ENCODE assay signal across 8 cellular contexts in the genomic region with DNA sequence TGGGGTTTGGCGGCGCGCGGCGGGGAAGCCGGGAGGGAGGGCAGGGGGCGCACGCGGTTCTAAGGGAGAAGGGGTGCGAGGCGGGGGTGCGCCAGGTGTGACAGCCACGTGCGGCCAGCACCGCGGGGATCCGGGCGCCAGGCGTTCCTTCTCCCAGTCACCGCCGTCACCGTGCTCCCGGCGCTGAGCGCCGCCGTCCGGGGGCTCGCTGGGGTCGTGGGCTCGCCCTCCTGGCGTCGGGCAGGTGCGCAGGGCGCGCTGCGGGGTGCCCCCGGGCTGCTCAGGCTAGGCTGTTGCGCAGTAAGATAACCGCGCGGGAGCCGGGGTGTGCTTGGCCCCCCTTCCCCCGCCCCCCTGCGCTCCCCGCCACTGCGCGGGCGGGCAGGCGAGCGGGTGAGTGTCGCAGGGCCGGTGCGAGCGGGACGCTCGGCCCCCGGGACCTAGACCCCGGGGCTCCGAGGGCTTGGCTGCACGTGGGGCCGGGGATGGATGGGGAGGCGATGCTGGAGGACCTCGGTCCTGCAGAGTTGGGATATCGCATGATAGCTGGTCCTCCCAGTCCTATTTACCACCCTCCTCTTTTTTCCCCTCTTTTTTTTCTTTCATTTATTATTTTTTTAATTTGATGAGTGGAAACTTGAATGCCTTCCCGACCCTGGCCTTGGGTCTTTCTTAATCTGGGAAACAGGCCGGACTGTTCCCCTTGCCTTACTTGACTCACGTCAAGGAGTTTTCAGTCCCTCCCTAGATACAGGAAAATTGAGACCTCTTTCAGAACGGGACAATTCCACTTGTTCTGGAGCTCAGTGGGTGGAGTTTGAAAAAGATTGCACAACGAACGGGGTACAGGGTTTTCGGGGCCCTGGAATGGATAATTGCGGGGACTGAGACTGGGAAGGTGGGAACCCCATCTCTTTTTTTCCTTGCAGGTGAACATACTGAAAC. TPM values are rescaled to one million over a fixed set of nuclear protein-coding genes. Genes with fewer than 3 reads are reported as not detected.
DNase-seq lines count a peak whose midpoint lies in the region; ATAC-seq and TF ChIP-seq lines count a peak whose summit lies in the region.

No MANE protein-coding gene starts in this region.

- in situ Hi-C loops in transverse colon (cut with MboI; ENCODE audit: low pct_ligation_motif_present in 1 of 4, low pct_unique_long_range_greater_than_20kb in 1 of 4, low sequenced_read_pairs in 3 of 4), result no loop called here

- DNase-seq in BE2C, result peak; percentile 11
- DNase-seq in NCI-H2107 (lab: John Stamatoyannopoulos, UW), result peak; percentile 32
- peak; percentile 63 to 70 for DNase-seq in activated T-cell treated with anti-CD3 and anti-CD28 coated beads, Interleukin-2, amount 50 U/mL, for 48 hours
- peak in 1 of 2 donors; percentile 53 for DNase-seq in fibroblast of lung (ENCODE audit: low read depth in 2 of 2)
- DNase-seq in neural progenitor cell (ENCODE audit: low spot score), result peak; percentile 73
- DNase-seq in transverse colon, result peak; percentile 38
- DNase-seq in NCI-H2029 (lab: John Stamatoyannopoulos, UW), result no peak

- no peaks in the 10 kb centered on the region for H3K9me3 Mint-ChIP-seq in neural progenitor cell

- H4K20me1 ChIP-seq in fibroblast of lung (ENCODE audit: control insufficient read depth, extremely low read depth, insufficient read depth, low read length) (no peaks in the 10 kb centered on the region), neural progenitor cell (ENCODE audit: low read depth) (peaks cover 35% of the 10 kb centered on the region)

- H3K27ac ChIP-seq in fibroblast of lung (ENCODE audit: insufficient read depth, low read length) (peak overlapping the region; percentile 77), neural progenitor cell (peak overlapping the region; percentile 8), transverse colon (peak overlapping the region; percentile 86 to 95 (median 90))

- H2AFZ ChIP-seq in fibroblast of lung (ENCODE audit: low read length) (no peak overlapping the region), neural progenitor cell (replicated peaks) (no peak overlapping the region)

- peak overlapping the region; percentile 49 for H3K4me2 ChIP-seq in fibroblast of lung (ENCODE audit: extremely low read depth, insufficient read depth, low read length)
- peak overlapping the region; percentile 87 for H3K4me2 ChIP-seq in neural progenitor cell

- intact Hi-C loops in transverse colon (cut with DNase I; ENCODE audit: low total_unique reads), result loop anchor here (10.0 kb wide), 1 partner anchor 62 kb away; no protein-coding TSS in a partner anchor

- peaks cover 16% of the 10 kb centered on the region for H3K4me1 Mint-ChIP-seq in neural progenitor cell

- H3K36me3 ChIP-seq in BE2C (peaks cover 5% of the 10 kb centered on the region), fibroblast of lung (ENCODE audit: control insufficient read depth, insufficient read depth, low read length) (peaks cover 2% of the 10 kb centered on the region), neural progenitor cell (peaks cover 6% of the 10 kb centered on the region), transverse colon (no peaks in the 10 kb centered on the region)

- no peak overlapping the region for H3K27ac Mint-ChIP-seq in neural progenitor cell

- 18% methylated on average over 18 of the region's 73 CpGs; no CpG with 5 or more reads in 1 of the 2 donors for WGBS in transverse colon (ENCODE audit: low coverage in 1 of 2), 2 donors

- H3K27me3 Mint-ChIP-seq in neural progenitor cell (ENCODE audit: insufficient read depth, low read depth), result peaks cover 5% of the 10 kb centered on the region

- TF ChIP-seq CTCF in BE2C (IDR thresholded peaks at IDR 0.05; ENCODE audit: low read depth, low read length) (no peak), fibroblast of lung (conservative IDR thresholded peaks at IDR 0.05 in 1 of 2, IDR thresholded peaks at IDR 0.05 in 1 of 2; ENCODE audit: low read depth in 1 of 2, low read length in 2 of 2) (no peak), neural progenitor cell (IDR thresholded peaks at IDR 0.05) (no peak), transverse colon (IDR thresholded peaks at IDR 0.05) (no peak)

- no peak for TF ChIP-seq POLR2A in transverse colon (IDR thresholded peaks at IDR 0.05)

- H3K27me3 ChIP-seq in BE2C (no peaks in the 10 kb centered on the region), fibroblast of lung (ENCODE audit: control insufficient read depth, insufficient read depth, low read length) (no peaks in the 10 kb centered on the region), neural progenitor cell (no peaks in the 10 kb centered on the region), transverse colon (no peaks in the 10 kb centered on the region)

- peaks cover 8% of the 10 kb centered on the region for H3K36me3 Mint-ChIP-seq in neural progenitor cell

- H3K4me3 ChIP-seq in BE2C (ENCODE audit: low read depth, low read length), result peak overlapping the region; percentile 75
- H3K4me3 ChIP-seq in fibroblast of lung (replicated peaks in 1 of 4; ENCODE audit: control extremely low read depth in 1 of 4, insufficient read depth in 1 of 4, low read depth in 3 of 4, low read length in 4 of 4), result peak overlapping the region; percentile 53 to 63 (median 60)
- H3K4me3 ChIP-seq in neural progenitor cell, result peak overlapping the region; percentile 66
- peak overlapping the region; percentile 70 to 97 (median 86) for H3K4me3 ChIP-seq in transverse colon

- no peaks in the 10 kb centered on the region for H3F3A ChIP-seq in neural progenitor cell (ENCODE audit: low read depth)

- H3K9me3 ChIP-seq in BE2C (no peaks in the 10 kb centered on the region), fibroblast of lung (ENCODE audit: control insufficient read depth, insufficient read depth, low read depth, low read length) (no peaks in the 10 kb centered on the region), neural progenitor cell (ENCODE audit: low read depth) (no peaks in the 10 kb centered on the region), transverse colon (no peaks in the 10 kb centered on the region)

- H3K4me3 Mint-ChIP-seq in neural progenitor cell, result peak overlapping the region; percentile 94

- ATAC-seq in GM21367 (IDR thresholded peaks at IDR 0.05; ENCODE audit: unreplicated experiment), result peak; percentile 6

- H3K9ac ChIP-seq in fibroblast of lung (ENCODE audit: insufficient read depth, low read length) (peak overlapping the region; percentile 80), neural progenitor cell (peak overlapping the region; percentile 55)

- peaks cover 15% of the 10 kb centered on the region for H3K79me2 ChIP-seq in fibroblast of lung (ENCODE audit: control insufficient read depth, insufficient read depth, low read length)
- H3K79me2 ChIP-seq in neural progenitor cell (ENCODE audit: low read depth), result peaks cover 67% of the 10 kb centered on the region

- H3K4me1 ChIP-seq in BE2C, result no peaks in the 10 kb centered on the region
- no peaks in the 10 kb centered on the region for H3K4me1 ChIP-seq in fibroblast of lung (ENCODE audit: control insufficient read depth, extremely low read depth, insufficient read depth, low read length)
- peaks cover 5% of the 10 kb centered on the region for H3K4me1 ChIP-seq in neural progenitor cell
- peaks cover 0 to 18% (median 5%) of the 10 kb centered on the region in 4 donors for H3K4me1 ChIP-seq in transverse colon

- TF ChIP-seq EP300 in transverse colon (IDR thresholded peaks at IDR 0.05; ENCODE audit: low read depth), result no peak

RNA-seq across cellular contexts. Expression of a gene that starts 0.8 kb away (rescaled TPM):
- polyA plus RNA-seq in BE2C (2012; ENCODE audit: insufficient read depth, insufficient read length, low read depth), result 19.3 TPM
- total RNA-seq in fibroblast of lung (11.6 and 18.0 TPM in 2 replicates), neural progenitor cell (ENCODE audit: low replicate concordance) (26.6 and 37.1 TPM in 2 replicates), transverse colon (10 to 100 TPM in 2 of 4 donors, 1 to 10 TPM in 2; 3.4 to 24.7 (median 12.4) TPM)
- 9.0 and 17.1 TPM in 2 replicates for polyA plus RNA-seq in fibroblast of lung
- polyA plus RNA-seq in fibroblast of lung (2012), result 5.6 and 10.4 TPM in 2 replicates
- 1.1 and 3.9 TPM in 2 replicates for polyA minus RNA-seq in fibroblast of lung (ENCODE audit: low replicate concordance)

Comparison
In these comparisons a context has a peak if more than half of its experiments do, and no peak if none do; other contexts are left out.
1. H3K27ac ChIP-seq: peak in every context shown above with its lines; median percentile 90 in transverse colon; 77 in fibroblast of lung; 8 in neural progenitor cell.